In genomic region chr3:46960801-46961200, GRCh38 we compare ENCODE assay signal across 10 cellular contexts. TPM values are rescaled to one million over a fixed set of nuclear protein-coding genes. Genes with fewer than 3 reads are reported as not detected.
DNase-seq lines count a peak whose midpoint lies in the region; ATAC-seq and TF ChIP-seq lines count a peak whose summit lies in the region.
"Had no signal": no experiment of that assay in that cellular context is flagged by ENCODE, and none has a peak within 500 bp of the region (broad histone marks: within the 10 kb centered on the region; RNA-seq: fewer than 3 reads in every experiment).

No MANE protein-coding gene starts in this region.

- H3K36me3 ChIP-seq in IMR-90 (ENCODE audit: control insufficient read depth, insufficient read depth, low read length) (peaks cover 5% of the 10 kb centered on the region; the same call in 1 of the 2 replicates), adrenal gland (replicated peaks in 1 of 2) (no peaks in the 10 kb centered on the region), spleen (peaks cover 0 to 10% (median 2%) of the 10 kb centered on the region in 6 donors)

- peaks cover 0 to 10% (median 4%) of the 10 kb centered on the region in 3 donors for H3K36me3 Mint-ChIP-seq in immature natural killer cell

- TF ChIP-seq CTCF in IMR-90 (conservative IDR thresholded peaks at IDR 0.05; ENCODE audit: low read depth, low read length): no peak
- TF ChIP-seq CTCF in adrenal gland (IDR thresholded peaks at IDR 0.05): no peak
- no peak for TF ChIP-seq CTCF in spleen (IDR thresholded peaks at IDR 0.05 in 8 of 11, conservative IDR thresholded peaks at IDR 0.05 in 3 of 11)

- no peak overlapping the region for H3K14ac ChIP-seq in IMR-90 (replicated peaks; ENCODE audit: low read depth, low read length)

- no peaks in the 10 kb centered on the region for H3K9me3 ChIP-seq in IMR-90 (ENCODE audit: control insufficient read depth, insufficient read depth, low read length)
- no peaks in the 10 kb centered on the region for H3K9me3 ChIP-seq in adrenal gland (replicated peaks in 1 of 3)
- no peaks in the 10 kb centered on the region for H3K9me3 ChIP-seq in spleen

- WGBS in IMR-90 (ENCODE audit: extremely low coverage in 2 of 2, insufficient read length in 1 of 2), 2 experiments: no CpG with 5 or more reads among the region's 2 CpGs
- WGBS in adrenal gland, 4 donors: 55 to 70% (median 61%) methylated on average over 2 of the region's 2 CpGs
- 73 to 83% (median 80%) methylated on average over 2 of the region's 2 CpGs for WGBS in spleen, 5 donors

- no peak overlapping the region for H2BK15ac ChIP-seq in IMR-90 (ENCODE audit: low read depth, low read length)

- TF ChIP-seq POLR2A in IMR-90 (IDR thresholded peaks at IDR 0.05; ENCODE audit: low read depth, low read length) (no peak), adrenal gland (IDR thresholded peaks at IDR 0.05) (no peak), spleen (IDR thresholded peaks at IDR 0.05) (no peak)

- H3K9ac ChIP-seq in IMR-90 (ENCODE audit: low read depth, low read length): no peak overlapping the region

- H2AFZ ChIP-seq in IMR-90 (replicated peaks; ENCODE audit: low read length, poor library complexity): no peak overlapping the region

- H3K4me1 ChIP-seq in IMR-90 (ENCODE audit: control insufficient read depth, insufficient read depth, low read length) (peaks cover 22% of the 10 kb centered on the region), adrenal gland (replicated peaks in 1 of 2) (peaks cover 34 to 49% of the 10 kb centered on the region in 2 donors), spleen (peaks cover 40 to 94% (median 75%) of the 10 kb centered on the region in 6 donors)

- no peak overlapping the region for H3K56ac ChIP-seq in IMR-90 (ENCODE audit: extremely low read depth, insufficient read depth, low read length)

- peaks cover 71% of the 10 kb centered on the region for H4K20me1 ChIP-seq in IMR-90 (ENCODE audit: insufficient read depth, low read length)

- dilution Hi-C loops in IMR-90 (cut with HindIII; ENCODE audit: low sequenced_read_pairs, unreplicated experiment): no loop called here

- no TSS peak for BruUV-seq in IMR-90 (replicated peaks; lab: Mats Ljungman, UMichigan)

- no peak overlapping the region for H2BK120ac ChIP-seq in IMR-90 (ENCODE audit: low read depth, low read length)

- H3K9me3 Mint-ChIP-seq in immature natural killer cell: no peaks in the 10 kb centered on the region

- peak overlapping the region; percentile 2 for H2BK5ac ChIP-seq in IMR-90 (ENCODE audit: low read depth, low read length, poor library complexity, severe bottlenecking)

- peaks cover 20 to 72% of the 10 kb centered on the region in 2 experiments for H3K79me1 ChIP-seq in IMR-90 (ENCODE audit: low read depth in 1 of 2, low read length in 2 of 2)

- peak overlapping the region; percentile 1 to 83 (median 53) for H3K4me3 Mint-ChIP-seq in immature natural killer cell

- H2AK9ac ChIP-seq in IMR-90 (replicated peaks; ENCODE audit: low read depth, low read length, poor library complexity): no peak overlapping the region

- no peak overlapping the region for H4K8ac ChIP-seq in IMR-90 (ENCODE audit: low read depth in 2 of 2, low read length in 2 of 2)

- no peak overlapping the region for H2AK5ac ChIP-seq in IMR-90 (ENCODE audit: low read depth, low read length)

- H3K27me3 ChIP-seq in IMR-90 (ENCODE audit: control insufficient read depth, insufficient read depth, low read length): no peaks in the 10 kb centered on the region
- no peaks in the 10 kb centered on the region for H3K27me3 ChIP-seq in adrenal gland
- H3K27me3 ChIP-seq in spleen (replicated peaks in 1 of 7): no peaks in the 10 kb centered on the region

- peak overlapping the region; percentile 95 to 99 (median 96) for H3K27ac Mint-ChIP-seq in immature natural killer cell

- no peak overlapping the region for H4K91ac ChIP-seq in IMR-90 (ENCODE audit: insufficient read depth, low read depth, low read length)

- H3K4me2 ChIP-seq in IMR-90 (ENCODE audit: low read depth, low read length): no peak overlapping the region; the same call in 1 of the 2 replicates

- TF ChIP-seq RAD21 in IMR-90 (IDR thresholded peaks at IDR 0.05; ENCODE audit: low read length): no peak

- peaks cover 27% of the 10 kb centered on the region for H3K9me1 ChIP-seq in IMR-90 (ENCODE audit: insufficient read depth, low read length)

- CTCF ChIA-PET in IMR-90 (lab: Yijun Ruan, JAX): no interaction called here

- no peak overlapping the region for H3K4ac ChIP-seq in IMR-90 (ENCODE audit: low read depth, low read length)

- no peak overlapping the region for H3K18ac ChIP-seq in IMR-90 (ENCODE audit: low read depth, low read length)

- H3K4me3 ChIP-seq in IMR-90 (ENCODE audit: insufficient read depth, low read depth, low read length) (no peak overlapping the region), adrenal gland (no peak overlapping the region), spleen (no peak overlapping the region)

- POLR2A ChIA-PET in IMR-90 (lab: Charles Lee; ENCODE audit: unreplicated experiment): no interaction called here

- DNase-seq in IMR-90: no peak
- DNase-seq in adrenal gland: no peak
- no peak for DNase-seq in immature natural killer cell
- DNase-seq in spleen: peak; percentile 36
- DNase-seq: activated T-cell treated with anti-CD3 and anti-CD28 coated beads, Interleukin-2, amount 50 U/mL, for 1 hour; NCI-H1092 treated with DMSO at 0.1 percent for 48 hours had no signal

- no peak for ATAC-seq in IMR-90 (ENCODE audit: low read depth)
- no peak for ATAC-seq in HG03159 (IDR thresholded peaks at IDR 0.05; ENCODE audit: unreplicated experiment)
- ATAC-seq in HG02870 (IDR thresholded peaks at IDR 0.05; ENCODE audit: unreplicated experiment): no peak
- ATAC-seq in GM21423 (IDR thresholded peaks at IDR 0.05; ENCODE audit: unreplicated experiment): no peak
- no peak for ATAC-seq in HG02884 (IDR thresholded peaks at IDR 0.05; ENCODE audit: unreplicated experiment)

- no peak overlapping the region for H2BK20ac ChIP-seq in IMR-90 (ENCODE audit: low read depth, low read length)

- H3K27ac ChIP-seq in IMR-90 (ENCODE audit: insufficient read depth, low read length) (peak overlapping the region; percentile 15; the same call in 1 of the 2 replicates), adrenal gland (peak overlapping the region; percentile 36 to 84 (median 69)), spleen (peak overlapping the region in 6 of 8 donors; percentile 42 to 82 (median 66))

- intact Hi-C loops in IMR-90 (cut with micrococcal nuclease): no loop called here
- intact Hi-C loops in adrenal gland (cut with DNase I): no loop called here
- intact Hi-C loops in spleen (cut with DNase I; ENCODE audit: low total_unique reads): no loop called here

- no peak overlapping the region for H3K23ac ChIP-seq in IMR-90 (ENCODE audit: low read depth, low read length)

- in situ Hi-C loops in IMR-90 (cut with MboI; ENCODE audit: low sequenced_read_pairs): no loop called here

- H3K4me1 Mint-ChIP-seq in immature natural killer cell: peaks cover 84 to 87% of the 10 kb centered on the region in 2 donors

- H3K27me3 Mint-ChIP-seq in immature natural killer cell (ENCODE audit: low read depth in 3 of 3): peaks cover 2 to 22% (median 16%) of the 10 kb centered on the region in 3 donors

- H4K5ac ChIP-seq in IMR-90 (ENCODE audit: low read depth, low read length): no peak overlapping the region

TF ChIP-seq in IMR-90, 13 proteins besides CTCF, POLR2A, EP300 and RAD21:
- TF ChIP-seq MXI1 (IDR thresholded peaks at IDR 0.05; ENCODE audit: borderline replicate concordance, low read depth, low read length) (no peak), SMC3 (IDR thresholded peaks at IDR 0.05; ENCODE audit: low read depth, low read length) (no peak), ELK1 (IDR thresholded peaks at IDR 0.05; ENCODE audit: borderline replicate concordance, low read depth, low read length) (no peak), MAZ (IDR thresholded peaks at IDR 0.05; ENCODE audit: borderline replicate concordance, low read depth, low read length) (no peak), CHD1 (IDR thresholded peaks at IDR 0.05; ENCODE audit: low read depth, low read length) (no peak), FOS (IDR thresholded peaks at IDR 0.05; ENCODE audit: low read depth, low read length) (no peak), CEBPB (IDR thresholded peaks at IDR 0.05; ENCODE audit: low read depth, low read length) (no peak), BHLHE40 (IDR thresholded peaks at IDR 0.05; ENCODE audit: low read depth, low read length) (no peak), NFE2L2 (IDR thresholded peaks at IDR 0.05; ENCODE audit: low read depth, low read length) (no peak)

RNA-seq across cellular contexts. Expression of gene CCDC12, which starts 15.7 kb away (rescaled TPM):
- total RNA-seq in IMR-90 (2012; rRNA removed) (15.2 and 21.7 TPM in 2 replicates), adrenal gland (10 to 100 TPM; 33.2 to 77.0 (median 65.9) TPM), spleen (10 to 100 TPM; 36.5 to 71.4 (median 54.7) TPM)
- polyA plus RNA-seq in IMR-90 (2012; rRNA removed) (35.1 and 41.7 TPM in 2 replicates), adrenal gland (100 to 1,000 TPM in 2 of 3 donors, 10 to 100 TPM in 1; 72.0 to 145 (median 122) TPM), immature natural killer cell (100 to 1,000 TPM; 114 to 174 (median 129) TPM), spleen (100 to 1,000 TPM in 2 of 3 donors, 10 to 100 TPM in 1; 93.5 to 124 (median 105) TPM)
- 43.9 and 71.8 TPM in 2 replicates for polyA plus RNA-seq in IMR-90 (2012; cell fraction: cytosol; rRNA removed)
- polyA plus RNA-seq in IMR-90 (2012; cell fraction: nucleus; rRNA removed; ENCODE audit: low replicate concordance): 52.4 and 55.2 TPM in 2 replicates

RNA-seq across cellular contexts. Expression of gene NBEAL2, which starts 18.7 kb away (rescaled TPM):
- 2.2 TPM in 2 replicates for total RNA-seq in IMR-90 (2012; rRNA removed)
- polyA plus RNA-seq in IMR-90 (2012; rRNA removed): 11.7 and 12.5 TPM in 2 replicates
- polyA plus RNA-seq in IMR-90 (2012; cell fraction: cytosol; rRNA removed): 5.6 and 8.2 TPM in 2 replicates
- 80.3 and 267 TPM in 2 replicates for polyA plus RNA-seq in IMR-90 (2012; cell fraction: nucleus; rRNA removed; ENCODE audit: low replicate concordance)
- 10 to 100 TPM; 17.5 to 47.1 (median 29.0) TPM for total RNA-seq in adrenal gland
- polyA plus RNA-seq in adrenal gland: 100 to 1,000 TPM in 1 of 3 donors, 10 to 100 TPM in 2; 20.8 to 154 (median 71.6) TPM
- polyA plus RNA-seq in immature natural killer cell: 10 to 100 TPM in 1 of 3 donors, 1 to 10 TPM in 2; 7.9 to 28.4 (median 9.9) TPM
- 100 to 1,000 TPM; 101 to 271 (median 162) TPM for total RNA-seq in spleen
- 100 to 1,000 TPM in 2 of 3 donors, 10 to 100 TPM in 1; 44.0 to 126 (median 119) TPM for polyA plus RNA-seq in spleen

Comparison
In these comparisons a context has a peak if more than half of its experiments do, and no peak if none do; other contexts are left out.
1. H3K27ac ChIP-seq: peak in every context shown above with its lines; median percentile 69 in adrenal gland; 66 in spleen; 15 in IMR-90.